ENCODE assay signal across 18 cellular contexts in genomic region chr5:133399247-133399891, GRCh38.
A peak's percentile ranks its signal among the peaks of the same experiment; 100 is the strongest.
DNase-seq lines count a peak whose midpoint lies in the region; FAIRE-seq and TF ChIP-seq lines count a peak whose summit lies in the region.
"Had no signal": no experiment of that assay in that cellular context is flagged by ENCODE, and none has a peak within 500 bp of the region (broad histone marks: within the 10 kb centered on the region; RNA-seq: fewer than 3 reads in every experiment).

No MANE protein-coding gene starts in this region.

- H3K23ac ChIP-seq in H1 (ENCODE audit: insufficient read length) = no peak overlapping the region

- H3K27me3 Mint-ChIP-seq in neural progenitor cell (ENCODE audit: insufficient read depth, low read depth) = peaks cover 13% of the 10 kb centered on the region

- H4K20me1 ChIP-seq in H1 (replicated peaks in 1 of 2; ENCODE audit: control insufficient read depth in 1 of 2, insufficient read depth in 2 of 2, low read length in 2 of 2) (no peaks in the 10 kb centered on the region), neural progenitor cell (ENCODE audit: low read depth) (no peaks in the 10 kb centered on the region)

- H3K27ac ChIP-seq in H1 (ENCODE audit: low read depth, low read length) (no peak overlapping the region), neural progenitor cell (no peak overlapping the region), tibial nerve (no peak overlapping the region)
- H3K27ac ChIP-seq: PC-9 had no signal

- H2AK5ac ChIP-seq in H1 (ENCODE audit: low read depth, low read length) = no peak overlapping the region; the same call in 1 of the 2 replicates

- peaks cover 58% of the 10 kb centered on the region for H3K4me1 Mint-ChIP-seq in neural progenitor cell

- no peak overlapping the region for H3K18ac ChIP-seq in H1 (ENCODE audit: extremely low read depth, low read length)

- TF ChIP-seq RAD21 in H1 (IDR thresholded peaks at IDR 0.05 in 1 of 2, conservative IDR thresholded peaks at IDR 0.05 in 1 of 2; ENCODE audit: low read depth in 2 of 2, low read length in 2 of 2) = no peak

- H2BK12ac ChIP-seq in H1 (ENCODE audit: low read depth, low read length) = no peak overlapping the region

- H3K4me1 ChIP-seq in H1 (replicated peaks in 1 of 4; ENCODE audit: control insufficient read depth in 3 of 4, insufficient read depth in 4 of 4, low read length in 3 of 4) (peaks cover 3 to 19% (median 11%) of the 10 kb centered on the region in 4 experiments; a peak in 5 of 7 replicates), neural progenitor cell (peaks cover 43% of the 10 kb centered on the region), tibial nerve (peaks cover 0 to 6% (median 0%) of the 10 kb centered on the region in 4 donors)
- H3K4me1 ChIP-seq: Caco-2 had no signal

- H3K56ac ChIP-seq in H1 (replicated peaks; ENCODE audit: insufficient read length, low read depth, low read length) = no peak overlapping the region

- no peak overlapping the region for H2BK5ac ChIP-seq in H1 (ENCODE audit: low read depth, low read length)

- peak overlapping the region; percentile 86 for H3K27ac Mint-ChIP-seq in neural progenitor cell

- POLR2A ChIA-PET in H1 (lab: Charles Lee; ENCODE audit: partially characterized antibody) = interaction anchor here (0.6 to 1.1 kb wide), 3 partner anchors 42 to 347 kb away, joined by 3 read pairs; partner anchors contain the start of gene HSPA4

- no peak overlapping the region for H3K4me3 Mint-ChIP-seq in neural progenitor cell

- peak; percentile 57 for FAIRE-seq in GM12892 (lab: Jason Lieb, UNC)
- no peak for FAIRE-seq in H1 (lab: Jason Lieb, UNC)
- no peak for FAIRE-seq in HTR-8/SVneo (lab: Jason Lieb, UNC)
- FAIRE-seq: A204.1 had no signal

- H2BK120ac ChIP-seq in H1 (replicated peaks; ENCODE audit: low read depth, low read length) = no peak overlapping the region

- H3K9ac ChIP-seq in H1 (replicated peaks in 1 of 4; ENCODE audit: extremely low read depth in 1 of 4, low read depth in 3 of 4, low read length in 3 of 4) (no peak overlapping the region), neural progenitor cell (no peak overlapping the region)

- no peaks in the 10 kb centered on the region for H3K79me1 ChIP-seq in H1 (ENCODE audit: low read depth, low read length)

- H4K5ac ChIP-seq in H1 (ENCODE audit: insufficient read length, low read depth, low read length) = no peak overlapping the region

- no peaks in the 10 kb centered on the region for H3K79me2 ChIP-seq in H1 (ENCODE audit: control insufficient read depth in 1 of 2, insufficient read depth in 2 of 2, low read length in 2 of 2)
- H3K79me2 ChIP-seq in neural progenitor cell (ENCODE audit: low read depth) = no peaks in the 10 kb centered on the region

- H3K36me3 ChIP-seq in H1 (ENCODE audit: control insufficient read depth in 2 of 4, insufficient read depth in 4 of 4, low read length in 3 of 4) = peaks cover 0 to 3% (median 0%) of the 10 kb centered on the region in 4 experiments; a peak in 1 of 8 replicates
- no peaks in the 10 kb centered on the region for H3K36me3 ChIP-seq in neural progenitor cell
- H3K36me3 ChIP-seq in tibial nerve = no peaks in the 10 kb centered on the region

- peaks cover 0 to 6% of the 10 kb centered on the region in 2 experiments; a peak in 1 of 4 replicates for H3K9me3 ChIP-seq in H1 (ENCODE audit: insufficient read depth in 2 of 2, low read depth in 1 of 2, low read length in 1 of 2)
- H3K9me3 ChIP-seq in neural progenitor cell (ENCODE audit: low read depth) = no peaks in the 10 kb centered on the region
- no peaks in the 10 kb centered on the region for H3K9me3 ChIP-seq in tibial nerve
- H3K9me3 ChIP-seq: Caco-2 had no signal

- H2BK15ac ChIP-seq in H1 (ENCODE audit: low read length) = 0 out of 2 replicates have a peak overlapping the region, but pooled peaks have one; percentile 32

- no peak overlapping the region for H3K4me3 ChIP-seq in H1 (ENCODE audit: extremely low read depth in 1 of 4, insufficient read depth in 2 of 4, low read depth in 3 of 4, low read length in 4 of 4)
- H3K4me3 ChIP-seq in neural progenitor cell = no peak overlapping the region
- no peak overlapping the region for H3K4me3 ChIP-seq in tibial nerve
- H3K4me3 ChIP-seq: PC-9 had no signal

- H2BK20ac ChIP-seq in H1 (ENCODE audit: low read length) = no peak overlapping the region

- TF ChIP-seq CTCF in H1 (IDR thresholded peaks at IDR 0.05; ENCODE audit: control extremely low read depth in 1 of 3, insufficient read depth in 1 of 3, low read depth in 1 of 3, low read length in 3 of 3) (no peak), neural progenitor cell (IDR thresholded peaks at IDR 0.05) (no peak), tibial nerve (IDR thresholded peaks at IDR 0.05) (no peak)

- H3K4ac ChIP-seq in H1 (replicated peaks; ENCODE audit: insufficient read length, low read depth, low read length) = no peak overlapping the region

- TF ChIP-seq EP300 in H1 (IDR thresholded peaks at IDR 0.05; ENCODE audit: borderline replicate concordance in 1 of 2, low read depth in 2 of 2, low read length in 2 of 2) (no peak), tibial nerve (IDR thresholded peaks at IDR 0.05) (no peak)

- no peaks in the 10 kb centered on the region for H3K23me2 ChIP-seq in H1 (ENCODE audit: low read depth, low read length)

- H4K91ac ChIP-seq in H1 (replicated peaks; ENCODE audit: insufficient read length, low read length) = no peak overlapping the region

- H4K8ac ChIP-seq in H1 (ENCODE audit: extremely low read depth, insufficient read depth, low read length) = no peak overlapping the region

- peak; percentile 47 for DNase-seq in activated CD8-positive, alpha-beta memory T cell treated with anti-CD3 and anti-CD28 coated beads, Interleukin-2, amount 50 U/mL, for 48 hours
- DNase-seq in activated CD8-positive, alpha-beta memory T cell treated with anti-CD3 and anti-CD28 coated beads for 24 hours = no peak
- DNase-seq in GM12892 (ENCODE audit: insufficient read length) (no peak), H1 (ENCODE audit: low read depth in 1 of 2, low spot score in 2 of 2) (no peak), neural progenitor cell (ENCODE audit: low spot score) (no peak), HTR-8/SVneo (ENCODE audit: insufficient read length, low spot score) (no peak), tibial nerve (ENCODE audit: low spot score in 2 of 2) (no peak), T1000 (lab: John Stamatoyannopoulos, UW) (no peak)
- DNase-seq: Caco-2, DMS53, Karpas-422, MM.1S, NCI-H1105, NCI-H1694 treated with DMSO at 0.1 percent for 48 hours, NCI-H345, NCI-H69, PC-9 had no signal

- H3K14ac ChIP-seq in H1 (ENCODE audit: insufficient read length) = no peak overlapping the region

- CTCF ChIA-PET in H1 (lab: Charles Lee; ENCODE audit: partially characterized antibody) = interaction anchor here (0.8 to 9.4 kb wide), 4 partner anchors 9 to 597 kb away, joined by 3 to 78 read pairs (median 7); no protein-coding TSS in a partner anchor

- no peak for TF ChIP-seq POLR2A in GM12892 (IDR thresholded peaks at IDR 0.05; ENCODE audit: low read depth, low read length)
- TF ChIP-seq POLR2A in H1 (IDR thresholded peaks at IDR 0.05; ENCODE audit: control extremely low read depth in 1 of 2, low read depth in 2 of 2, low read length in 2 of 2) = no peak
- TF ChIP-seq POLR2A in tibial nerve (IDR thresholded peaks at IDR 0.05) = no peak

- peaks cover 5% of the 10 kb centered on the region for H3K9me3 Mint-ChIP-seq in neural progenitor cell

- H2AFZ ChIP-seq in H1 (ENCODE audit: low read length) (no peak overlapping the region), neural progenitor cell (replicated peaks) (no peak overlapping the region)
- H2AFZ ChIP-seq: PC-9 had no signal

- no peaks in the 10 kb centered on the region for H3K36me3 Mint-ChIP-seq in neural progenitor cell

- WGBS in H1 (ENCODE audit: extremely low coverage in 1 of 2, insufficient coverage in 1 of 2, insufficient read length in 1 of 2, insufficient replicate concordance in 2 of 2, low coverage in 1 of 2, low lambda C conversion rate in 2 of 2, missing lambda C conversion rate in 1 of 2), 2 experiments = 93% methylated on average over 10 of the region's 10 CpGs; no CpG with 5 or more reads in 1 of the 2 experiments
- 74 to 81% methylated on average over 10 of the region's 10 CpGs for WGBS in tibial nerve, 2 donors

- peaks cover 19% of the 10 kb centered on the region for H3F3A ChIP-seq in neural progenitor cell (ENCODE audit: low read depth)

- H3K27me3 ChIP-seq in H1 (replicated peaks in 1 of 4; ENCODE audit: control insufficient read depth in 3 of 4, extremely low read depth in 1 of 4, insufficient read depth in 3 of 4, low read length in 3 of 4) = no peaks in the 10 kb centered on the region
- H3K27me3 ChIP-seq in neural progenitor cell = no peaks in the 10 kb centered on the region
- H3K27me3 ChIP-seq in tibial nerve = no peaks in the 10 kb centered on the region

- H3K4me2 ChIP-seq in H1 (ENCODE audit: insufficient read depth in 1 of 2, low read depth in 2 of 2, low read length in 2 of 2) = no peak overlapping the region
- H3K4me2 ChIP-seq in neural progenitor cell = no peak overlapping the region
- H3K4me2 ChIP-seq: PC-9 had no signal

TF ChIP-seq in H1, 55 proteins besides CTCF, POLR2A, EP300 and RAD21 (continues in another document):
- TF ChIP-seq SIN3A (conservative IDR thresholded peaks at IDR 0.05 in 1 of 2, IDR thresholded peaks at IDR 0.05 in 1 of 2; ENCODE audit: low read depth in 1 of 2, low read length in 2 of 2) (no peak), CHD1 (IDR thresholded peaks at IDR 0.05; ENCODE audit: low read depth, low read length) (no peak), TBP (IDR thresholded peaks at IDR 0.05; ENCODE audit: low read depth, low read length) (no peak), POLR2AphosphoS5 (IDR thresholded peaks at IDR 0.05; ENCODE audit: low read depth, low read length) (no peak), RBBP5 (IDR thresholded peaks at IDR 0.05; ENCODE audit: borderline replicate concordance, low read depth, low read length) (no peak), TAF1 (IDR thresholded peaks at IDR 0.05; ENCODE audit: low read depth, low read length) (no peak), YY1 (IDR thresholded peaks at IDR 0.05; ENCODE audit: low read depth, low read length) (no peak), RFX5 (IDR thresholded peaks at IDR 0.05; ENCODE audit: borderline replicate concordance, low read depth, low read length) (no peak), SP2 (IDR thresholded peaks at IDR 0.05; ENCODE audit: low read length) (no peak), JUN (IDR thresholded peaks at IDR 0.05; ENCODE audit: low read depth, low read length) (no peak), ATF2 (IDR thresholded peaks at IDR 0.05; ENCODE audit: low read length) (no peak)
